ENCODE assay signal across 12 cellular contexts in genomic region chr2:150476809-150477302, GRCh38. TPM values are rescaled to one million over a fixed set of nuclear protein-coding genes. Genes with fewer than 3 reads are reported as not detected.
DNase-seq lines count a peak whose midpoint lies in the region; TF ChIP-seq lines count a peak whose summit lies in the region.
"Had no signal": no experiment of that assay in that cellular context is flagged by ENCODE, and none has a peak within 500 bp of the region (broad histone marks: within the 10 kb centered on the region; RNA-seq: fewer than 3 reads in every experiment).

No MANE protein-coding gene starts in this region.

- H3K4me1 ChIP-seq in ACC112 (ENCODE audit: control insufficient read depth, insufficient read depth, low read length, unreplicated experiment), result peaks cover 100% of the 10 kb centered on the region
- peaks cover 18 to 100% (median 62%) of the 10 kb centered on the region in 3 donors for H3K4me1 ChIP-seq in esophagus squamous epithelium

- peaks cover 3% of the 10 kb centered on the region for H3F3A ChIP-seq in neural cell (ENCODE audit: insufficient read depth, low read length, poor library complexity, severe bottlenecking)

- H3K27me3 ChIP-seq in ACC112 (ENCODE audit: insufficient read depth, low read length), result no peaks in the 10 kb centered on the region
- no peaks in the 10 kb centered on the region for H3K27me3 ChIP-seq in esophagus squamous epithelium
- no peaks in the 10 kb centered on the region for H3K27me3 ChIP-seq in neural cell (ENCODE audit: insufficient read depth, low read depth, low read length)

- H3K4me3 ChIP-seq in ACC112 (ENCODE audit: low read depth, low read length) (peak overlapping the region; percentile 68), esophagus squamous epithelium (peak overlapping the region in 3 of 4 donors; percentile 0 to 37 (median 8)), neural cell (ENCODE audit: low read length) (peak overlapping the region; percentile 27)

- H3K9me3 ChIP-seq in esophagus squamous epithelium (no peaks in the 10 kb centered on the region), neural cell (ENCODE audit: low read length) (no peaks in the 10 kb centered on the region)

- no peak for TF ChIP-seq EP300 in neural cell (conservative IDR thresholded peaks at IDR 0.05; ENCODE audit: poor library complexity, severe bottlenecking)

- intact Hi-C loops in esophagus squamous epithelium (cut with DNase I), result no loop called here

- peak overlapping the region; percentile 72 for H3K27ac ChIP-seq in ACC112 (ENCODE audit: low read depth, low read length)
- H3K27ac ChIP-seq in esophagus squamous epithelium, result peak overlapping the region; percentile 77 to 99 (median 88)
- peak overlapping the region; percentile 34 for H3K27ac ChIP-seq in neural cell (ENCODE audit: low read length)
- H3K27ac ChIP-seq: VCaP had no signal

- TF ChIP-seq POLR2A in esophagus squamous epithelium (IDR thresholded peaks at IDR 0.05), result no peak

- no peak overlapping the region for H3K4me2 ChIP-seq in neural cell (ENCODE audit: low read length)

- DNase-seq in OCI-M1 (lab: John Stamatoyannopoulos, UW) (peak; percentile 5), esophagus squamous epithelium (lab: John Stamatoyannopoulos, UW) (no peak), DMS79 (lab: John Stamatoyannopoulos, UW) (no peak), H4 (ENCODE audit: low spot score) (no peak), HuH-7 (ENCODE audit: low spot score) (no peak)
- no peak for DNase-seq in activated CD4-positive, alpha-beta T cell treated with anti-CD3 and anti-CD28 coated beads for 48 hours
- DNase-seq: AML-193, NCI-H1092, occipital lobe had no signal

- TF ChIP-seq CTCF in esophagus squamous epithelium (IDR thresholded peaks at IDR 0.05) (no peak), neural cell (IDR thresholded peaks at IDR 0.05; ENCODE audit: poor library complexity, severe bottlenecking) (no peak)

- no peak overlapping the region for H3K9ac ChIP-seq in neural cell (ENCODE audit: low read length)

- WGBS in esophagus squamous epithelium, 2 donors, result 33 to 38% methylated on average over 7 of the region's 7 CpGs

- no peaks in the 10 kb centered on the region for H3K9me2 ChIP-seq in neural cell (ENCODE audit: insufficient read depth, low read length)

- TF ChIP-seq RAD21 in neural cell (conservative IDR thresholded peaks at IDR 0.05), result no peak

- peaks cover 52% of the 10 kb centered on the region for H3K36me3 ChIP-seq in ACC112 (ENCODE audit: insufficient read depth, low read length)
- H3K36me3 ChIP-seq in esophagus squamous epithelium, result peaks cover 0 to 39% (median 0%) of the 10 kb centered on the region in 3 donors
- peaks cover 16% of the 10 kb centered on the region for H3K36me3 ChIP-seq in neural cell (ENCODE audit: insufficient read depth, low read length)

- no peaks in the 10 kb centered on the region for H4K20me1 ChIP-seq in neural cell (ENCODE audit: insufficient read depth)

- H2AFZ ChIP-seq in ACC112 (ENCODE audit: low read length, unreplicated experiment), result no peak overlapping the region
- no peak overlapping the region for H2AFZ ChIP-seq in neural cell (ENCODE audit: low read depth, low read length)

- peaks cover 93% of the 10 kb centered on the region for H3K79me2 ChIP-seq in ACC112 (ENCODE audit: control insufficient read depth, insufficient read depth, low read length, unreplicated experiment)
- peaks cover 100% of the 10 kb centered on the region for H3K79me2 ChIP-seq in neural cell (replicated peaks; ENCODE audit: insufficient read depth, low read length)

TF ChIP-seq in neural cell, 6 proteins besides CTCF, POLR2A, EP300 and RAD21:
- no peak for TF ChIP-seq SMC3 (conservative IDR thresholded peaks at IDR 0.05; ENCODE audit: poor library complexity)
- no peak for TF ChIP-seq EZH2 (IDR thresholded peaks at IDR 0.05; ENCODE audit: borderline replicate concordance, insufficient read depth, low read length, poor library complexity, severe bottlenecking)
- TF ChIP-seq REST (IDR thresholded peaks at IDR 0.05; ENCODE audit: borderline replicate concordance), result no peak
- no peak for TF ChIP-seq MXI1 (conservative IDR thresholded peaks at IDR 0.05; ENCODE audit: poor library complexity, severe bottlenecking)
- no peak for TF ChIP-seq POLR2AphosphoS5 (IDR thresholded peaks at IDR 0.05)
- no peak for TF ChIP-seq TAF1 (IDR thresholded peaks at IDR 0.05; ENCODE audit: low read depth)
TF ChIP-seq in neural cell: peak in this region for 0.

RNA-seq across cellular contexts. Expression of gene RND3, which starts 10.6 kb away (rescaled TPM):
- 100 to 1,000 TPM in 1 of 4 donors, 10 to 100 TPM in 3; 67.3 to 163 (median 97.1) TPM for total RNA-seq in esophagus squamous epithelium
- polyA plus RNA-seq in neural cell, result 126 and 143 TPM in 2 replicates
- 225 and 239 TPM in 2 replicates for polyA minus RNA-seq in neural cell
- 51.7 and 56.7 TPM in 2 replicates for total RNA-seq in H4 (2014; rRNA removed; shearing (Covaris generic))

Comparison
In these comparisons a context has a peak if more than half of its experiments do, and no peak if none do; other contexts are left out.
1. H3K27ac ChIP-seq: peak in every context shown above with its lines; median percentile 88 in esophagus squamous epithelium; 72 in ACC112; 34 in neural cell.
2. H3K4me3 ChIP-seq: peak in every context shown above with its lines; median percentile 68 in ACC112; 27 in neural cell; 8 in esophagus squamous epithelium.